13 cellular contexts compared by ENCODE assay signal in genomic region chr12:46965880-46966279, GRCh38.
"Had no signal": no experiment of that assay in that cellular context is flagged by ENCODE, and none has a peak within 500 bp of the region (broad histone marks: within the 10 kb centered on the region; RNA-seq: fewer than 3 reads in every experiment).

No MANE protein-coding gene starts in this region.

- H3K9me3 Mint-ChIP-seq: activated naive CD4-positive, alpha-beta T cell treated with anti-CD3 and anti-CD28 coated beads for 36 hours; stimulated activated memory B cell treated with anti-CD40 and anti-IgM and Interleukin-4, amounts not matched to agents 10 μg/mL and 1 μg/mL and 100 μg/mL, for 72 hours had no signal

- H3K27ac ChIP-seq: colonic mucosa, pancreas, spleen, tibial nerve had no signal

- ATAC-seq: stimulated activated memory B cell treated with anti-CD40 and anti-IgM and Interleukin-4, amounts not matched to agents 10 μg/mL and 1 μg/mL and 100 μg/mL, for 72 hours had no signal

- DNase-seq: activated CD4-positive, alpha-beta T cell treated with anti-CD3 and anti-CD28 coated beads for 48 hours; activated naive CD4-positive, alpha-beta T cell treated with anti-CD3 and anti-CD28 coated beads for 36 hours; caudate nucleus; colonic mucosa; effector CD4-positive, alpha-beta T cell; hippocampal formation; pancreas; retina; SK-N-SH; spleen; stimulated activated CD4-positive, alpha-beta T cell treated with anti-CD3 and anti-CD28 coated beads, Interleukin-1b, Interleukin-23, amount 100 ng/mL, for 48 hours had no signal

- H3K27me3 ChIP-seq: colonic mucosa, pancreas, spleen, tibial nerve had no signal

- H3K4me1 Mint-ChIP-seq: stimulated activated memory B cell treated with anti-CD40 and anti-IgM and Interleukin-4, amounts not matched to agents 10 μg/mL and 1 μg/mL and 100 μg/mL, for 72 hours had no signal

- H3K27ac Mint-ChIP-seq: activated naive CD4-positive, alpha-beta T cell treated with anti-CD3 and anti-CD28 coated beads for 36 hours; stimulated activated memory B cell treated with anti-CD40 and anti-IgM and Interleukin-4, amounts not matched to agents 10 μg/mL and 1 μg/mL and 100 μg/mL, for 72 hours had no signal

- H3K36me3 ChIP-seq: colonic mucosa, pancreas, spleen, tibial nerve had no signal

- H3K4me1 ChIP-seq: colonic mucosa, pancreas had no signal

- H3K4me3 Mint-ChIP-seq: activated naive CD4-positive, alpha-beta T cell treated with anti-CD3 and anti-CD28 coated beads for 36 hours; stimulated activated memory B cell treated with anti-CD40 and anti-IgM and Interleukin-4, amounts not matched to agents 10 μg/mL and 1 μg/mL and 100 μg/mL, for 72 hours had no signal

- H3K4me3 ChIP-seq: colonic mucosa, pancreas, spleen, tibial nerve had no signal

- H3K36me3 Mint-ChIP-seq: stimulated activated memory B cell treated with anti-CD40 and anti-IgM and Interleukin-4, amounts not matched to agents 10 μg/mL and 1 μg/mL and 100 μg/mL, for 72 hours had no signal

- H3K9me3 ChIP-seq: colonic mucosa, pancreas, SK-N-SH, spleen, tibial nerve had no signal
